8 cellular contexts compared by ENCODE assay signal in the genomic region with DNA sequence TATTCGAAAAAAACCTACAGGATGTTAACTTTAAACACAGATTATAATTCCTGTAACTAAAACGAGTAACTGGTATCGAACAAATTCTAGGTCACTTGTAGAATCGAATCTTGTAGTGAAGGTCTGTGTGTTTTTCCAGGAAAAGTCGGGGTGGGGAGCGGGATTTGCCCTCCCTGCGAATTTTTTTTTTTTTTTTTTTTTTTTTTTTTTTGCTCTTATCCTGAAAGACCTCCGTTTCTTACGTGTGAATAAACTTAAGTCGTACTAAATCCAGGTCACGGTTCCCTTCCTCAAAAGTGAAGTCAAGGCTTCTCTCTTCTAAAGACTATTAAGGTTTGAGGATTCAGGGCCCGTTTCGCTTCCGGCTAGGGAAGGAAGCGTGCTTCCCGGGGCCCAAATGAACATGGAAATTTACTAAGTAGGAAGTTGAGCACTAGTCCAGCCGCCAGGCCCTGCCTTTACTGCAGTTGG. TPM values are rescaled to one million over a fixed set of nuclear protein-coding genes. Genes with fewer than 3 reads are reported as not detected.
DNase-seq lines count a peak whose midpoint lies in the region; TF ChIP-seq lines count a peak whose summit lies in the region.

No MANE protein-coding gene starts in this region.

- DNase-seq in CD8-positive, alpha-beta memory T cell = no peak
- DNase-seq in testis (peak; percentile 79), UCSD-AML1 (lab: John Stamatoyannopoulos, UW; ENCODE audit: unreplicated experiment) (no peak), DMS153 (lab: John Stamatoyannopoulos, UW) (no peak), ecto neural progenitor cell (ENCODE audit: low spot score) (no peak)

- no peak for TF ChIP-seq POLR2A in testis (IDR thresholded peaks at IDR 0.05)

- POLR2A ChIA-PET in CD8-positive, alpha-beta memory T cell (lab: Charles Lee) = interaction anchor here (0.6 to 1.1 kb wide), 2 partner anchors 750 to 1440 kb away, joined by 3 read pairs; no protein-coding TSS in a partner anchor

- H3K27me3 Mint-ChIP-seq in CD8-positive, alpha-beta memory T cell = no peaks in the 10 kb centered on the region

- 0 to 1% (median 1%) methylated on average over 17 of the region's 17 CpGs for WGBS in adipose tissue, 3 donors
- WGBS in testis, 2 donors = 0 to 1% methylated on average over 17 of the region's 17 CpGs

- CTCF ChIA-PET in CD8-positive, alpha-beta memory T cell (lab: Charles Lee) = no interaction called here

- no peaks in the 10 kb centered on the region for H3K9me3 ChIP-seq in CD8-positive, alpha-beta memory T cell (ENCODE audit: low read length)
- no peaks in the 10 kb centered on the region for H3K9me3 ChIP-seq in KOPT-K1 (ENCODE audit: insufficient read depth, low read length, poor library complexity, severe bottlenecking)
- no peaks in the 10 kb centered on the region for H3K9me3 ChIP-seq in testis

- H3K9me3 Mint-ChIP-seq in CD8-positive, alpha-beta memory T cell = no peaks in the 10 kb centered on the region

- H3K36me3 Mint-ChIP-seq in CD8-positive, alpha-beta memory T cell = peaks cover 0 to 11% (median 3%) of the 10 kb centered on the region in 3 donors

- peak overlapping the region; percentile 90 for H3K27ac ChIP-seq in CD8-positive, alpha-beta memory T cell (ENCODE audit: low read depth, low read length)
- H3K27ac ChIP-seq in KOPT-K1 (ENCODE audit: low read depth, low read length, poor library complexity, severe bottlenecking) (peak overlapping the region; percentile 86), adipose tissue (ENCODE audit: low read depth, low read length) (peak overlapping the region; percentile 80), layer of hippocampus (ENCODE audit: low read depth, low read length) (peak overlapping the region; percentile 94), testis (peak overlapping the region; percentile 98)

- peaks cover 35 to 59% (median 52%) of the 10 kb centered on the region in 3 donors for H3K4me1 Mint-ChIP-seq in CD8-positive, alpha-beta memory T cell

- peaks cover 21% of the 10 kb centered on the region for H3K4me1 ChIP-seq in CD8-positive, alpha-beta memory T cell (ENCODE audit: insufficient read depth, low read length)
- peaks cover 7% of the 10 kb centered on the region for H3K4me1 ChIP-seq in testis

- no peaks in the 10 kb centered on the region for H3K27me3 ChIP-seq in CD8-positive, alpha-beta memory T cell (ENCODE audit: insufficient read depth, low read length, poor library complexity, severe bottlenecking)
- H3K27me3 ChIP-seq in layer of hippocampus (ENCODE audit: control insufficient read depth, insufficient read depth, low read length) (no peaks in the 10 kb centered on the region), testis (no peaks in the 10 kb centered on the region)

- peak in 1 of 3 experiments; percentile 33 for TF ChIP-seq CTCF in testis (IDR thresholded peaks at IDR 0.05)

- no peaks in the 10 kb centered on the region for H3K36me3 ChIP-seq in CD8-positive, alpha-beta memory T cell (ENCODE audit: insufficient read depth, low read length)
- H3K36me3 ChIP-seq in KOPT-K1 (ENCODE audit: insufficient read depth, low read length) (peaks cover 6% of the 10 kb centered on the region; the same call in 1 of the 2 replicates), testis (ENCODE audit: low read depth, missing control alignments) (no peaks in the 10 kb centered on the region)

- peak overlapping the region; percentile 88 for H3K4me3 ChIP-seq in CD8-positive, alpha-beta memory T cell (ENCODE audit: low read length)
- H3K4me3 ChIP-seq in testis = peak overlapping the region; percentile 92 to 97

- intact Hi-C loops in testis (cut with DNase I; ENCODE audit: low total_unique reads) = no loop called here

- H3K27ac Mint-ChIP-seq in CD8-positive, alpha-beta memory T cell = peak overlapping the region; percentile 84 to 95 (median 90)

- peak overlapping the region; percentile 91 to 96 (median 94) for H3K4me3 Mint-ChIP-seq in CD8-positive, alpha-beta memory T cell

RNA-seq across cellular contexts. Expression of a gene that starts 0.8 kb away (rescaled TPM):
- total RNA-seq in CD8-positive, alpha-beta memory T cell = 10 to 100 TPM; 40.0 to 45.1 TPM
- 35.8 TPM for polyA plus RNA-seq in CD8-positive, alpha-beta memory T cell
- polyA plus RNA-seq in adipose tissue (10 to 100 TPM in 2 of 3 donors, 1 to 10 TPM in 1; 8.9 to 25.6 (median 18.1) TPM), testis (ENCODE audit: insufficient read depth, low read depth, low replicate concordance) (47.8 TPM)
- 10 to 100 TPM; 95.4 to 98.1 TPM for total RNA-seq in testis
